Comparison of ENCODE assay signal across 1 cellular context in the genomic region with DNA sequence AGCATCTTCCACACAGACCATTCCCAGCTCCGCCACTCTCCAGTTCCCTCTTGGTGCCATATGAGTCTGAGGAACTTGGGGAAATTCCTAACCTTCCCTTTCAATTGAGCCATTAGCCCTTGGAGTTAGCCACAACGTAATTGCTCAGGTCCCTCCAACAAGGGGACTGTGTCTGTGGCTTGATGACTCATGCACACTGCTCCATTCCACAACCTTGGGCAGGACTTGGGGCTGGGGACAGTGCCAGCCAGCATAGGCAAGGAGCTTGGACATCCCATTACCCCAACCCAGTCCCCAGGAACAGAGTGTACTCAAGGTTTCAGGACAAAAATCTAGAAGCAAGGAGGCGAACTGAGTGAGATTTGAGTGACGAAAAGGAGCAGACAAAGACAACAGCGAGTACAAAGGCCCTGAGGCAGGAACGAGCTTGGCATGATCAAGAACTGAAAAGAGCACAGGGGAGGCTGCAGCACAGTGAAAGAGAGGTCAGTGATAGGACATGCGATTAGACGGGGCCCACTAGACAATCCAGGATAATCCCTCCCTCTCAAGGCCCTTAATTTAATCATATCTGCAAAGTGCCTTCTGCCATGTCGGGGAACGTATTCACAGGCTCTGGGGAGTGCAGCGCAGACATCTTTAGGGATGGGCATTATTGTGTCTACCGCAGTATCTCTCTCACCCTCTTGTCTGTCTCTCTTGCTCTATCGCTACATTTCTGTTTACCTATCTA.
A peak's percentile ranks its signal among the peaks of the same experiment; 100 is the strongest.
TF ChIP-seq lines count a peak whose summit lies in the region.

No MANE protein-coding gene starts in this region.

TF ChIP-seq in HEK293, 187 proteins besides CTCF, POLR2A, EP300 and RAD21 (continued from another document):
- TF ChIP-seq, protein P1, sequence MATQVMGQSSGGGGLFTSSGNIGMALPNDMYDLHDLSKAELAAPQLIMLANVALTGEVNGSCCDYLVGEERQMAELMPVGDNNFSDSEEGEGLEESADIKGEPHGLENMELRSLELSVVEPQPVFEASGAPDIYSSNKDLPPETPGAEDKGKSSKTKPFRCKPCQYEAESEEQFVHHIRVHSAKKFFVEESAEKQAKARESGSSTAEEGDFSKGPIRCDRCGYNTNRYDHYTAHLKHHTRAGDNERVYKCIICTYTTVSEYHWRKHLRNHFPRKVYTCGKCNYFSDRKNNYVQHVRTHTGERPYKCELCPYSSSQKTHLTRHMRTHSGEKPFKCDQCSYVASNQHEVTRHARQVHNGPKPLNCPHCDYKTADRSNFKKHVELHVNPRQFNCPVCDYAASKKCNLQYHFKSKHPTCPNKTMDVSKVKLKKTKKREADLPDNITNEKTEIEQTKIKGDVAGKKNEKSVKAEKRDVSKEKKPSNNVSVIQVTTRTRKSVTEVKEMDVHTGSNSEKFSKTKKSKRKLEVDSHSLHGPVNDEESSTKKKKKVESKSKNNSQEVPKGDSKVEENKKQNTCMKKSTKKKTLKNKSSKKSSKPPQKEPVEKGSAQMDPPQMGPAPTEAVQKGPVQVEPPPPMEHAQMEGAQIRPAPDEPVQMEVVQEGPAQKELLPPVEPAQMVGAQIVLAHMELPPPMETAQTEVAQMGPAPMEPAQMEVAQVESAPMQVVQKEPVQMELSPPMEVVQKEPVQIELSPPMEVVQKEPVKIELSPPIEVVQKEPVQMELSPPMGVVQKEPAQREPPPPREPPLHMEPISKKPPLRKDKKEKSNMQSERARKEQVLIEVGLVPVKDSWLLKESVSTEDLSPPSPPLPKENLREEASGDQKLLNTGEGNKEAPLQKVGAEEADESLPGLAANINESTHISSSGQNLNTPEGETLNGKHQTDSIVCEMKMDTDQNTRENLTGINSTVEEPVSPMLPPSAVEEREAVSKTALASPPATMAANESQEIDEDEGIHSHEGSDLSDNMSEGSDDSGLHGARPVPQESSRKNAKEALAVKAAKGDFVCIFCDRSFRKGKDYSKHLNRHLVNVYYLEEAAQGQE (tag by site-specific recombination; IDR thresholded peaks at IDR 0.05) = peak; percentile 24; the same call in 1 of the 2 replicates
- TF ChIP-seq ZNF600 (tag by site-specific recombination; IDR thresholded peaks at IDR 0.05) (peak; percentile 82; the same call in 1 of the 2 replicates), ZNF629 (tag by site-specific recombination; IDR thresholded peaks at IDR 0.05) (no peak; the same call in 1 of the 2 replicates), ZBTB48 (tag by site-specific recombination; IDR thresholded peaks at IDR 0.05) (peak; percentile 80), ZSCAN16 (tag by site-specific recombination; IDR thresholded peaks at IDR 0.05) (no peak), ZEB2 (tag by site-specific recombination; IDR thresholded peaks at IDR 0.05) (no peak), ZNF623 (tag by site-specific recombination; IDR thresholded peaks at IDR 0.05) (peak; percentile 97)
TF ChIP-seq in HEK293: peak in this region for 5.
